1 cellular context compared by ENCODE assay signal in the genomic region with DNA sequence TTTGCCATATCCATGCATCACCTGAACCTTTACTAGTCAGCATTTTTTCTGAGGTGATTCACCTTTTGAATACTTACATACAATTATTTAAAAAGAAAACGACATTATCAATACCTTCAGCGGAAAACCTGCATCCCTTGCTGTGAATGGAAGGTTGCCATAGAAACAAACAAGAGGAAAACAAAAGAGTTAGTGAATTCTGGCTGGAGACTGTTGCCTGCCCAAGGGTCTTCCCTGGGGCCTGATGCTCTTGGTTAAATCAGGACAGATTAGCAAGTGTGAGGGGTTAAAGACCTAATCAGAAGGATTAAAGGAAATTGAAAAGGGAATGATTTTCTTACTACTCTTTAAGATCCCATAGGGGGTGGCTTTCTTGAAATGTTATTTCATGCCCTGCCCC.
TF ChIP-seq lines count a peak whose summit lies in the region.

No MANE protein-coding gene starts in this region.

TF ChIP-seq in GM23338, 12 proteins besides CTCF, POLR2A, EP300 and RAD21:
- TF ChIP-seq, protein P1, sequence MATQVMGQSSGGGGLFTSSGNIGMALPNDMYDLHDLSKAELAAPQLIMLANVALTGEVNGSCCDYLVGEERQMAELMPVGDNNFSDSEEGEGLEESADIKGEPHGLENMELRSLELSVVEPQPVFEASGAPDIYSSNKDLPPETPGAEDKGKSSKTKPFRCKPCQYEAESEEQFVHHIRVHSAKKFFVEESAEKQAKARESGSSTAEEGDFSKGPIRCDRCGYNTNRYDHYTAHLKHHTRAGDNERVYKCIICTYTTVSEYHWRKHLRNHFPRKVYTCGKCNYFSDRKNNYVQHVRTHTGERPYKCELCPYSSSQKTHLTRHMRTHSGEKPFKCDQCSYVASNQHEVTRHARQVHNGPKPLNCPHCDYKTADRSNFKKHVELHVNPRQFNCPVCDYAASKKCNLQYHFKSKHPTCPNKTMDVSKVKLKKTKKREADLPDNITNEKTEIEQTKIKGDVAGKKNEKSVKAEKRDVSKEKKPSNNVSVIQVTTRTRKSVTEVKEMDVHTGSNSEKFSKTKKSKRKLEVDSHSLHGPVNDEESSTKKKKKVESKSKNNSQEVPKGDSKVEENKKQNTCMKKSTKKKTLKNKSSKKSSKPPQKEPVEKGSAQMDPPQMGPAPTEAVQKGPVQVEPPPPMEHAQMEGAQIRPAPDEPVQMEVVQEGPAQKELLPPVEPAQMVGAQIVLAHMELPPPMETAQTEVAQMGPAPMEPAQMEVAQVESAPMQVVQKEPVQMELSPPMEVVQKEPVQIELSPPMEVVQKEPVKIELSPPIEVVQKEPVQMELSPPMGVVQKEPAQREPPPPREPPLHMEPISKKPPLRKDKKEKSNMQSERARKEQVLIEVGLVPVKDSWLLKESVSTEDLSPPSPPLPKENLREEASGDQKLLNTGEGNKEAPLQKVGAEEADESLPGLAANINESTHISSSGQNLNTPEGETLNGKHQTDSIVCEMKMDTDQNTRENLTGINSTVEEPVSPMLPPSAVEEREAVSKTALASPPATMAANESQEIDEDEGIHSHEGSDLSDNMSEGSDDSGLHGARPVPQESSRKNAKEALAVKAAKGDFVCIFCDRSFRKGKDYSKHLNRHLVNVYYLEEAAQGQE (IDR thresholded peaks at IDR 0.05; ENCODE audit: unreplicated experiment) = no peak
- TF ChIP-seq JUNB (IDR thresholded peaks at IDR 0.05; ENCODE audit: unreplicated experiment) (no peak), NANOG (IDR thresholded peaks at IDR 0.05; ENCODE audit: borderline replicate concordance) (no peak), EZH2 (IDR thresholded peaks at IDR 0.05; ENCODE audit: low read depth, unreplicated experiment) (no peak), ZNF114 (CRISPR knock-in tag; IDR thresholded peaks at IDR 0.05) (no peak)
